Comparison of ENCODE assay signal across 18 cellular contexts in the genomic region with DNA sequence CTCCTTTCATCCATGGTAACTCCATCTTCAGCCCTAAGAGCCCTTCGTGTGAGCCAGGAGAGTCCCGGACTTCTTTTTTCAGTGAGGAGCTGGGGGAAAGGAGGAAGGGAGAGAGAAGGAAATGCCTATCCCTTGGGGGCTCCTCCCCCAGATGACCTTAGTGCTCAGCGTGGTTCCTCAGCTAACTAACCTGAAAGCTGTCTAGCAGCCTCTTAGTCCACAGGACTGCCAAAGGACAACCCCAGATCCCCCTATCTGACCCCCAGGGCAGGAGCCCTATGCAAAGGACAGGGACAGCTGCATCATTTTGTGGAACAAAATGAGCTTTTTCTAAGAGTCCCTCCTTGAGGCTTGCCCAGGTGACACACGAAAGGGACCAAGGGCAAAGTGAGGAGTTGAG. TPM values are rescaled to one million over a fixed set of nuclear protein-coding genes. Genes with fewer than 3 reads are reported as not detected.
A peak's percentile ranks its signal among the peaks of the same experiment; 100 is the strongest.
DNase-seq lines count a peak whose midpoint lies in the region; ATAC-seq and TF ChIP-seq lines count a peak whose summit lies in the region.
"Had no signal": no experiment of that assay in that cellular context is flagged by ENCODE, and none has a peak within 500 bp of the region (broad histone marks: within the 10 kb centered on the region; RNA-seq: fewer than 3 reads in every experiment).

No MANE protein-coding gene starts in this region.

- H4K20me1 ChIP-seq in hepatocyte (ENCODE audit: insufficient read depth, poor library complexity, severe bottlenecking) = no peaks in the 10 kb centered on the region

- 31% methylated on average over 4 of the region's 4 CpGs for WGBS in hepatocyte (ENCODE audit: low lambda C conversion rate, missing lambda C conversion rate)

- peak overlapping the region; percentile 41 for H3K4me3 ChIP-seq in SJCRH30
- no peak overlapping the region for H3K4me3 ChIP-seq in hepatocyte
- H3K4me3 ChIP-seq in skeletal muscle tissue (ENCODE audit: low read length in 3 of 3) = no peak overlapping the region
- H3K4me3 ChIP-seq: cardiac muscle cell, PC-9 had no signal

- no peak for ATAC-seq in GM19351 (IDR thresholded peaks at IDR 0.05; ENCODE audit: unreplicated experiment)

- DNase-seq in SJCRH30 (peak; percentile 51 to 66), hepatocyte (ENCODE audit: low spot score) (no peak), NCI-H1930 (lab: John Stamatoyannopoulos, UW) (no peak)
- DNase-seq: activated CD4-positive, alpha-beta T cell treated with anti-CD3 and anti-CD28 coated beads, Interleukin-2, amount 50 U/mL, for 1 hour; activated naive CD4-positive, alpha-beta T cell treated with Interleukin-2 at 50 U/mL for 16 hours; AML-193; amniotic stem cell; GOT3; KBM-7; NCI-H187 treated with DMSO at 0.1 percent for 48 hours; NCI-H345; PC-9; SIG-M5; T-helper 1 cell had no signal

- H3K9me2 ChIP-seq in hepatocyte (replicated peaks; ENCODE audit: insufficient read depth) = no peaks in the 10 kb centered on the region

- H3K36me3 ChIP-seq in SJCRH30 (peaks cover 3% of the 10 kb centered on the region; the same call in 1 of the 2 replicates), hepatocyte (replicated peaks; ENCODE audit: insufficient read depth, low read depth) (no peaks in the 10 kb centered on the region), skeletal muscle tissue (ENCODE audit: control insufficient read depth in 3 of 3, insufficient read depth in 3 of 3, low read length in 3 of 3) (peaks cover 11 to 19% (median 16%) of the 10 kb centered on the region in 3 donors)
- H3K36me3 ChIP-seq: cardiac muscle cell had no signal

- H3K9me3 ChIP-seq in SJCRH30 (replicated peaks) = no peaks in the 10 kb centered on the region
- no peaks in the 10 kb centered on the region for H3K9me3 ChIP-seq in hepatocyte (ENCODE audit: low read depth)
- no peaks in the 10 kb centered on the region for H3K9me3 ChIP-seq in skeletal muscle tissue (ENCODE audit: control insufficient read depth in 3 of 3, low read length in 3 of 3)
- H3K9me3 ChIP-seq: heart left ventricle had no signal

- H3K4me2 ChIP-seq in hepatocyte = peak overlapping the region; percentile 65
- H3K4me2 ChIP-seq: PC-9 had no signal

- H3K27ac ChIP-seq in SJCRH30 (no peak overlapping the region), hepatocyte (no peak overlapping the region), skeletal muscle tissue (ENCODE audit: low read depth, low read length) (no peak overlapping the region)
- H3K27ac ChIP-seq: cardiac muscle cell, heart left ventricle, PC-9 had no signal

- H3K79me2 ChIP-seq in hepatocyte = no peaks in the 10 kb centered on the region

- H3K4me1 ChIP-seq in SJCRH30 (peaks cover 14% of the 10 kb centered on the region; the same call in 1 of the 2 replicates), hepatocyte (ENCODE audit: insufficient read depth) (no peaks in the 10 kb centered on the region), skeletal muscle tissue (ENCODE audit: control insufficient read depth in 3 of 3, insufficient read depth in 3 of 3, low read length in 3 of 3) (peaks cover 5 to 13% (median 12%) of the 10 kb centered on the region in 3 donors)

- H2AFZ ChIP-seq in hepatocyte = no peak overlapping the region
- H2AFZ ChIP-seq: PC-9 had no signal

- peak overlapping the region in 2 of 3 donors; percentile 3 to 54 for H3K9ac ChIP-seq in skeletal muscle tissue (ENCODE audit: low read depth in 1 of 3, low read length in 3 of 3)

- no peak for TF ChIP-seq CTCF in hepatocyte (IDR thresholded peaks at IDR 0.05; ENCODE audit: poor library complexity)

- peaks cover 9% of the 10 kb centered on the region; the same call in 1 of the 2 replicates for H3K27me3 ChIP-seq in SJCRH30
- peaks cover 19% of the 10 kb centered on the region for H3K27me3 ChIP-seq in hepatocyte
- peaks cover 12 to 37% (median 36%) of the 10 kb centered on the region in 3 donors for H3K27me3 ChIP-seq in skeletal muscle tissue (ENCODE audit: control insufficient read depth in 3 of 3, insufficient read depth in 3 of 3, low read length in 3 of 3)

RNA-seq across cellular contexts. Expression of a gene that starts 7.9 kb away (rescaled TPM):
- 34.3 and 37.3 TPM in 2 replicates for total RNA-seq in SJCRH30 (2014; rRNA removed; shearing (Covaris generic))
- 44.8 and 48.3 TPM in 2 replicates for total RNA-seq in hepatocyte
- 55.3 and 63.3 TPM in 2 replicates for polyA plus RNA-seq in hepatocyte
- 4.2 TPM for total RNA-seq in skeletal muscle tissue

RNA-seq across cellular contexts. Expression of a gene that starts 22.2 kb away (rescaled TPM):
- not detected in 2 replicates for total RNA-seq in SJCRH30 (2014; rRNA removed; shearing (Covaris generic))
- total RNA-seq in hepatocyte = 0.12 and 1.2 TPM in 2 replicates
- 0.16 and 0.34 TPM in 2 replicates for polyA plus RNA-seq in hepatocyte
- total RNA-seq in skeletal muscle tissue = not detected
- total RNA-seq: heart left ventricle, PC-9 had no signal
- polyA plus RNA-seq: cardiac muscle cell, heart left ventricle had no signal

Comparison
In these comparisons a context has a peak if more than half of its experiments do, and no peak if none do; other contexts are left out.
1. DNase-seq: peak in SJCRH30 (2 of 2); none in hepatocyte (single experiment) and NCI-H1930 (0 of 2).